8 cellular contexts compared by ENCODE assay signal in the genomic region with DNA sequence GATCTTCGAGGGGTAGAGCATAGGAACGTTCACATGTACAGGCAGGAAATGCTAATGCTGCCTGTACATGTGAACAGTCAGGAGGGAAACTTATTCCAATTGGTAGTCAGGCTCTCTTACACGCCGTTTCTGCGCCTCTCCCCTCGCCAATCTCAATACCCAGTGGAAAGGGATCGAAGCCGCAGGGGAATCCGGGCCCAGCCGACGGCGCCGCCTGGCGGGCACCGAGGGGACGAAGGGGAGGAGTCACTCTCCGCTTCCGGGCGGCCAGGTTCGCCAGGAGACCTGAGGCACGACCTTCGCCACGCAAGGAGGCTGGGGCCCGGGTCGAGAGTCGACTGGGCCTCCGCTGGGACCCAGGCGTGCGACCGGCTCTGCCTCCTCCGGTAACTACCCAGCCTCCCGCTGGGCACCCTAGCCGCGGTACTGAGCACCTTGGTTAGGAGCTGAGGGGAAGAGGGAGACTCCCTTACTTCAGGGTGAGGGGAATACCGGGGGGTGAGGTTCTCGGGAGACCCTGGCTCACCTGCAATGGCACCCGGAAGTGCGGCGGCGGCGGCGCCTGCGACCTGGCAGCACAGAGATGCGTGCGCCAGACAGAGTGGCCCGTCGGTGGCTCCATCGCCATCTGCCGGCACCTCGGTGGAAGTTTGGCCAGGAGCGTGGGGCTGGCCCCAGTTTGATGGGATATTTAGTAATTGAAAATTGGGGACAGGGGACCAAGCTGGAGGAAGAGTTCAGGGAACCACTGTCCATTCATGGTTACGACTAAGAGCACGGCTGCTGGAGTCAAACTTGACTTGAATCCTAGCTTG. TPM values are rescaled to one million over a fixed set of nuclear protein-coding genes. Genes with fewer than 3 reads are reported as not detected.
A peak's percentile ranks its signal among the peaks of the same experiment; 100 is the strongest.
DNase-seq lines count a peak whose midpoint lies in the region; ATAC-seq lines count a peak whose summit lies in the region.

A gene (minus strand): TSS at position 557 of the 815 bp plus-strand sequence. CDS start 1,026 bp downstream, outside the sequence.

- H3K4me3 Mint-ChIP-seq in CD4-positive, alpha-beta memory T cell: peak within 1 kb of the TSS; percentile 85 to 91 (median 86)

- H3K4me3 ChIP-seq in CD4-positive, alpha-beta memory T cell (ENCODE audit: low read length in 2 of 2): peak within 1 kb of the TSS; percentile 87

- peak within 1 kb of the TSS; percentile 92 for H3K27ac ChIP-seq in CD4-positive, alpha-beta memory T cell (ENCODE audit: low read depth, low read length)

- DNase-seq in CD4-positive, alpha-beta memory T cell: peak; percentile 89 to 92 (median 92)
- DNase-seq in NCI-H82 treated with DMSO at 0.1 percent for 48 hours (lab: John Stamatoyannopoulos, UW; ENCODE audit: unreplicated experiment) (peak; percentile 9), medulla oblongata (ENCODE audit: extremely low spot score) (peak; percentile 86)
- peak; percentile 69 to 81 for DNase-seq in activated CD8-positive, alpha-beta memory T cell treated with anti-CD3 and anti-CD28 coated beads for 1 hour (ENCODE audit: extremely low read depth in 1 of 2, low read depth in 1 of 2)
- DNase-seq in effector CD8-positive, alpha-beta T cell (lab: John Stamatoyannopoulos, UW): peak; percentile 80
- peak; percentile 73 for DNase-seq in stimulated activated CD8-positive, alpha-beta memory T cell treated with anti-CD3 and anti-CD28 coated beads, Interleukin-12 subunit alpha, Interleukin-12 subunit beta, amount 100 ng/mL, for 24 hours (ENCODE audit: extremely low read depth)

- no peaks in the 10 kb centered on the region for H3K9me3 Mint-ChIP-seq in CD4-positive, alpha-beta memory T cell

- CTCF ChIA-PET in CD4-positive, alpha-beta memory T cell (lab: Charles Lee; ENCODE audit: partially characterized antibody): interaction anchor here (0.8 to 7.8 kb wide), 16 partner anchors 11 to 431 kb away, joined by 3 to 111 read pairs (median 4); a partner anchor contains a TSS

- no peaks in the 10 kb centered on the region for H3K27me3 ChIP-seq in CD4-positive, alpha-beta memory T cell (ENCODE audit: insufficient read depth, low read length)

- H3K4me1 Mint-ChIP-seq in CD4-positive, alpha-beta memory T cell: peaks cover 17 to 60% (median 34%) of the 10 kb centered on the region in 4 donors

- H3K36me3 ChIP-seq in CD4-positive, alpha-beta memory T cell (ENCODE audit: insufficient read depth, low read length): peaks cover 31% of the 10 kb centered on the region

- H3K9me3 ChIP-seq in CD4-positive, alpha-beta memory T cell (ENCODE audit: control insufficient read depth in 1 of 2, low read length in 2 of 2): no peaks in the 10 kb centered on the region

- ATAC-seq in GM19397 (IDR thresholded peaks at IDR 0.05; ENCODE audit: unreplicated experiment) (peak; percentile 87), HG03565 (IDR thresholded peaks at IDR 0.05; ENCODE audit: unreplicated experiment) (peak; percentile 82)

- intact Hi-C loops in CD4-positive, alpha-beta memory T cell (cut with micrococcal nuclease): loop anchor here (1.0 to 5.0 kb wide), 5 partner anchors 16 to 394 kb away; a partner anchor contains a TSS

- no peaks in the 10 kb centered on the region for H3K27me3 Mint-ChIP-seq in CD4-positive, alpha-beta memory T cell

- peak within 1 kb of the TSS; percentile 91 to 99 (median 94) for H3K27ac Mint-ChIP-seq in CD4-positive, alpha-beta memory T cell

- H3K36me3 Mint-ChIP-seq in CD4-positive, alpha-beta memory T cell: peaks cover 30 to 54% of the 10 kb centered on the region in 2 donors

- peaks cover 15% of the 10 kb centered on the region for H3K4me1 ChIP-seq in CD4-positive, alpha-beta memory T cell (ENCODE audit: insufficient read depth, low read length)

- POLR2A ChIA-PET in CD4-positive, alpha-beta memory T cell (lab: Charles Lee; ENCODE audit: partially characterized antibody): interaction anchor here (0.7 to 7.8 kb wide), 9 partner anchors 13 to 549 kb away, joined by 3 to 102 read pairs (median 7); a partner anchor contains a TSS

RNA-seq across cellular contexts. Expression of the gene that starts here (rescaled TPM):
- 10 to 100 TPM; 23.4 to 29.7 TPM for total RNA-seq in CD4-positive, alpha-beta memory T cell
- 10 to 100 TPM; 17.9 to 25.2 TPM for polyA plus RNA-seq in CD4-positive, alpha-beta memory T cell

Comparison
In these comparisons a context has a peak if more than half of its experiments do, and no peak if none do; other contexts are left out.
1. Peak in every context shown above with its lines: DNase-seq, ATAC-seq, H3K4me3 ChIP-seq and H3K27ac ChIP-seq.
2. DNase-seq: peak in every context shown above with its lines; median percentile 92 in CD4-positive, alpha-beta memory T cell; 86 in medulla oblongata; 80 in effector CD8-positive, alpha-beta T cell; 75 in activated CD8-positive, alpha-beta memory T cell treated with anti-CD3 and anti-CD28 coated beads for 1 hour; 73 in stimulated activated CD8-positive, alpha-beta memory T cell treated with anti-CD3 and anti-CD28 coated beads, Interleukin-12 subunit alpha, Interleukin-12 subunit beta, amount 100 ng/mL, for 24 hours; 9 in NCI-H82 treated with DMSO at 0.1 percent for 48 hours.